8 cellular contexts compared by ENCODE assay signal in genomic region chr12:13000935-13001724, GRCh38. TPM values are rescaled to one million over a fixed set of nuclear protein-coding genes. Genes with fewer than 3 reads are reported as not detected.
A peak's percentile ranks its signal among the peaks of the same experiment; 100 is the strongest.
DNase-seq lines count a peak whose midpoint lies in the region; ATAC-seq and TF ChIP-seq lines count a peak whose summit lies in the region.

No MANE protein-coding gene starts in this region.

- TF ChIP-seq RAD21 in liver (IDR thresholded peaks at IDR 0.05), result peak in 1 of 2 donors; percentile 4

- no peaks in the 10 kb centered on the region for H3K9me3 ChIP-seq in liver (ENCODE audit: control insufficient read depth in 4 of 4, low read length in 3 of 4)

- under 1% methylated on average over 79 of the region's 79 CpGs for WGBS in liver

- no peaks in the 10 kb centered on the region for H3K27me3 ChIP-seq in liver (ENCODE audit: control insufficient read depth in 4 of 4, insufficient read depth in 4 of 4, low read length in 3 of 4)

- no peaks in the 10 kb centered on the region for H3K36me3 ChIP-seq in liver (ENCODE audit: control insufficient read depth in 4 of 4, insufficient read depth in 3 of 4, low read depth in 1 of 4, low read length in 3 of 4)

- DNase-seq in AG10803 (ENCODE audit: low read depth) (peak; percentile 48), NCI-H1105 (lab: John Stamatoyannopoulos, UW) (peak; percentile 45)
- peak; percentile 7 to 12 for DNase-seq in activated CD4-positive, alpha-beta T cell treated with anti-CD3 and anti-CD28 coated beads, Interleukin-2, amount 50 U/mL, for 4 hours
- DNase-seq in effector CD4-positive, alpha-beta T cell, result peak; percentile 19
- DNase-seq in stimulated activated CD8-positive, alpha-beta memory T cell treated with anti-CD3 and anti-CD28 coated beads, Interleukin-12 subunit alpha, Interleukin-12 subunit beta, amount 100 ng/mL, for 4 hours (ENCODE audit: low read depth), result peak; percentile 24

- TF ChIP-seq CTCF in AG10803 (conservative IDR thresholded peaks at IDR 0.05; ENCODE audit: low read length) (peak; percentile 35), liver (IDR thresholded peaks at IDR 0.05; ENCODE audit: low read depth, low read length, missing input control) (peak; percentile 7)

- H3K9ac ChIP-seq in liver (ENCODE audit: low read depth in 1 of 2, low read length in 2 of 2), result peak overlapping the region; percentile 41 to 56

- H3K4me1 ChIP-seq in liver (ENCODE audit: control insufficient read depth in 4 of 4, insufficient read depth in 4 of 4, low read length in 3 of 4), result peaks cover 15 to 65% (median 47%) of the 10 kb centered on the region in 4 donors

- H3K4me3 ChIP-seq in AG10803 (ENCODE audit: low read length) (peak overlapping the region; percentile 68), liver (ENCODE audit: low read depth in 1 of 3, low read length in 3 of 3) (peak overlapping the region; percentile 53 to 79 (median 60))

- ATAC-seq in GM19035 (IDR thresholded peaks at IDR 0.05; ENCODE audit: unreplicated experiment), result peak; percentile 25
- ATAC-seq in HG03460 (IDR thresholded peaks at IDR 0.05; ENCODE audit: unreplicated experiment), result no peak

- peak overlapping the region; percentile 76 to 86 for H3K27ac ChIP-seq in liver (ENCODE audit: low read depth in 1 of 2, low read length in 2 of 2)

TF ChIP-seq in liver, 16 proteins besides CTCF, POLR2A, EP300 and RAD21:
- no peak for TF ChIP-seq SP1 (IDR thresholded peaks at IDR 0.05)
- no peak for TF ChIP-seq GABPA (IDR thresholded peaks at IDR 0.05 in 1 of 2, conservative IDR thresholded peaks at IDR 0.05 in 1 of 2)
- no peak for TF ChIP-seq FOXA1 (IDR thresholded peaks at IDR 0.05)
- TF ChIP-seq, protein P1, sequence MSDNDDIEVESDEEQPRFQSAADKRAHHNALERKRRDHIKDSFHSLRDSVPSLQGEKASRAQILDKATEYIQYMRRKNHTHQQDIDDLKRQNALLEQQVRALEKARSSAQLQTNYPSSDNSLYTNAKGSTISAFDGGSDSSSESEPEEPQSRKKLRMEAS (IDR thresholded peaks at IDR 0.05), result no peak
- TF ChIP-seq, protein P2, sequence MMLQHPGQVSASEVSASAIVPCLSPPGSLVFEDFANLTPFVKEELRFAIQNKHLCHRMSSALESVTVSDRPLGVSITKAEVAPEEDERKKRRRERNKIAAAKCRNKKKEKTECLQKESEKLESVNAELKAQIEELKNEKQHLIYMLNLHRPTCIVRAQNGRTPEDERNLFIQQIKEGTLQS (IDR thresholded peaks at IDR 0.05), result no peak
- no peak for TF ChIP-seq ZBTB33 (IDR thresholded peaks at IDR 0.05)
- no peak for TF ChIP-seq NR2F2 (IDR thresholded peaks at IDR 0.05)
- TF ChIP-seq RXRA (IDR thresholded peaks at IDR 0.05), result no peak
- TF ChIP-seq TAF1 (conservative IDR thresholded peaks at IDR 0.05), result no peak
- no peak for TF ChIP-seq REST (IDR thresholded peaks at IDR 0.05)
- TF ChIP-seq HNF4A (conservative IDR thresholded peaks at IDR 0.05), result no peak
- TF ChIP-seq FOXA2 (IDR thresholded peaks at IDR 0.05), result no peak
- TF ChIP-seq YY1 (IDR thresholded peaks at IDR 0.05), result no peak
- TF ChIP-seq EGR1 (IDR thresholded peaks at IDR 0.05; ENCODE audit: low read depth in 2 of 2), result no peak
- no peak for TF ChIP-seq JUND (IDR thresholded peaks at IDR 0.05)
- TF ChIP-seq HNF4G (IDR thresholded peaks at IDR 0.05), result no peak

RNA-seq across cellular contexts. Expression of gene HEBP1, which starts 1.1 kb away (rescaled TPM):
- 10 to 100 TPM; 27.7 to 33.6 TPM for total RNA-seq in liver
- 10 to 100 TPM; 66.9 to 70.0 TPM for polyA plus RNA-seq in liver

RNA-seq across cellular contexts. Expression of gene FAM234B, which starts 43.1 kb away (rescaled TPM):
- total RNA-seq in liver, result 1 to 10 TPM; 4.4 to 8.0 TPM
- polyA plus RNA-seq in liver, result 1 to 10 TPM; 1.7 to 2.0 TPM

RNA-seq across cellular contexts. Expression of gene GPRC5D, which starts 49.2 kb away (rescaled TPM):
- under 1 TPM in 1 of 2 donors, not detected in 1; 0.17 TPM for total RNA-seq in liver
- polyA plus RNA-seq in liver, result under 1 TPM in 1 of 2 donors, not detected in 1; 0.13 TPM
